ENCODE assay signal across 28 cellular contexts in the genomic region with DNA sequence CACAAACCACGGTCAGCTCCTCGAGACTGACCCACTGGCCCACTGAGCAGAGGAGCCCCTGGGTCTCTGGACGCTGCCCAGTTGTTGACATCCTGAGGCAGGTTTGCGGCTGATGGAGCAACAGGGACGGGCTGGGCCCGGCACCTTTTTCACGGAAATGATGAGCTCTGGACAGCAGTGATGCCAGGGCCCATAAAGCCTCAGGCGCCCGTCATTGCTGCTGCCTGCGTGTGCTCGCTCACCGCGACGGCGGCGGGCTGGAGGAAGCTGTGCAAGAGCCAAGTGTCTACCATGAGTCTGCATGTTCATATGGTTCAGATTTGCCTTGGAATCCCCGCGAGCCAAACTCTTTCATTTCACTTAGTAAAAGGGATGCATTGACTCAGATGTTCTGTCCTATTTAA. TPM values are rescaled to one million over a fixed set of nuclear protein-coding genes. Genes with fewer than 3 reads are reported as not detected.
DNase-seq lines count a peak whose midpoint lies in the region; ATAC-seq, FAIRE-seq and TF ChIP-seq lines count a peak whose summit lies in the region.
"Had no signal": no experiment of that assay in that cellular context is flagged by ENCODE, and none has a peak within 500 bp of the region (broad histone marks: within the 10 kb centered on the region; RNA-seq: fewer than 3 reads in every experiment).

No MANE protein-coding gene starts in this region.

- H3K36me3 ChIP-seq in mammary epithelial cell (ENCODE audit: insufficient read depth, low read length): no peaks in the 10 kb centered on the region
- no peaks in the 10 kb centered on the region for H3K36me3 ChIP-seq in suprapubic skin
- H3K36me3 ChIP-seq: esophagus squamous epithelium, heart left ventricle, left ventricle myocardium inferior, uterus had no signal

- H3K79me2 ChIP-seq in mammary epithelial cell (ENCODE audit: insufficient read depth, low read length): no peaks in the 10 kb centered on the region

- no peak for FAIRE-seq in GM12891 (lab: Jason Lieb, UNC)

- peaks cover 7% of the 10 kb centered on the region for H3K36me3 Mint-ChIP-seq in MCF 10A (ENCODE audit: insufficient read depth, unreplicated experiment)

- no peaks in the 10 kb centered on the region for H3K27me3 ChIP-seq in mammary epithelial cell (ENCODE audit: insufficient read depth, low read length)
- H3K27me3 ChIP-seq in suprapubic skin: no peaks in the 10 kb centered on the region
- H3K27me3 ChIP-seq: esophagus squamous epithelium, heart left ventricle, uterus had no signal

- no peaks in the 10 kb centered on the region for H3K4me1 ChIP-seq in mammary epithelial cell (ENCODE audit: insufficient read depth, low read length)
- peaks cover 5% of the 10 kb centered on the region for H3K4me1 ChIP-seq in suprapubic skin
- H3K4me1 ChIP-seq: uterus had no signal

- peak; percentile 79 for DNase-seq in MCF 10A (ENCODE audit: unreplicated experiment)
- DNase-seq in mammary epithelial cell: no peak
- DNase-seq in amniotic epithelial cell (ENCODE audit: low read depth): peak; percentile 75
- DNase-seq in foreskin fibroblast: peak; percentile 96 to 98
- DNase-seq in suprapubic skin (ENCODE audit: low spot score in 2 of 2): no peak
- DNase-seq in GM12891 (ENCODE audit: insufficient read length, low spot score): no peak
- DNase-seq in SW480 (ENCODE audit: low spot score): no peak
- DNase-seq: 8988T; activated CD4-positive, alpha-beta memory T cell treated with anti-CD3 and anti-CD28 coated beads, Interleukin-2, amount 10 ng/mL, durations not matched to agents 7 days and 5 days; activated CD4-positive, CD25-positive, alpha-beta regulatory T cell; activated naive CD4-positive, alpha-beta T cell treated with anti-CD3 and anti-CD28 coated beads for 36 hours; CD4-positive, alpha-beta T cell; DMS153; effector CD4-positive, alpha-beta T cell; esophagus squamous epithelium; H7; heart left ventricle; Kasumi-1; left ventricle myocardium inferior; NCI-H1105; NCI-H2107; NK-92 treated with Interleukin-12 subunit alpha and Interleukin-12 subunit beta, amount 100 ng/mL, for 24 hours; occipital lobe; right cardiac atrium; T-helper 9 cell; uterus had no signal

- TF ChIP-seq CTCF in MCF 10A (IDR thresholded peaks at IDR 0.05; ENCODE audit: unreplicated experiment) (no peak), mammary epithelial cell (conservative IDR thresholded peaks at IDR 0.05 in 1 of 2, IDR thresholded peaks at IDR 0.05 in 1 of 2; ENCODE audit: extremely low read depth in 1 of 2, insufficient read depth in 1 of 2, low read depth in 1 of 2, low read length in 2 of 2) (no peak), foreskin fibroblast (IDR thresholded peaks at IDR 0.05; ENCODE audit: low read depth, low read length) (no peak), suprapubic skin (IDR thresholded peaks at IDR 0.05) (no peak)

- no peak overlapping the region for H2AFZ ChIP-seq in mammary epithelial cell (ENCODE audit: low read depth, low read length)

- ATAC-seq in GM21619 (IDR thresholded peaks at IDR 0.05; ENCODE audit: unreplicated experiment): no peak
- ATAC-seq: heart left ventricle, right cardiac atrium had no signal

- CTCF ChIA-PET in MCF 10A (lab: Yijun Ruan, JAX): interaction anchor here (0.5 to 1.0 kb wide), 2 partner anchors 24 to 163 kb away, joined by 3 to 6 read pairs; no protein-coding TSS in a partner anchor
- CTCF ChIA-PET in mammary epithelial cell (lab: Charles Lee; ENCODE audit: low non-redundant PET): no interaction called here

- H3K27ac ChIP-seq in mammary epithelial cell (ENCODE audit: insufficient read depth, low read depth, low read length) (no peak overlapping the region), suprapubic skin (peak overlapping the region; percentile 5)
- H3K27ac ChIP-seq: esophagus squamous epithelium, heart left ventricle, left ventricle myocardium inferior, SK-N-MC, uterus had no signal

- no peak overlapping the region for H3K9ac ChIP-seq in mammary epithelial cell (ENCODE audit: insufficient read depth, low read length)

- intact Hi-C loops in MCF 10A (cut with micrococcal nuclease): loop anchor here (5.0 kb wide), 1 partner anchor 63 kb away; no protein-coding TSS in a partner anchor
- intact Hi-C loops in mammary epithelial cell (cut with micrococcal nuclease): no loop called here

- no peaks in the 10 kb centered on the region for H3K27me3 Mint-ChIP-seq in MCF 10A (ENCODE audit: insufficient read depth, unreplicated experiment)
- H3K27me3 Mint-ChIP-seq: activated CD4-positive, alpha-beta memory T cell treated with anti-CD3 and anti-CD28 coated beads, Interleukin-2, amount 10 ng/mL, durations not matched to agents 7 days and 5 days; CD4-positive, alpha-beta T cell had no signal

- no peak overlapping the region for H3K4me2 ChIP-seq in mammary epithelial cell (ENCODE audit: insufficient read depth, low read depth, low read length)

- no peak for TF ChIP-seq EP300 in suprapubic skin (IDR thresholded peaks at IDR 0.05)

- H3K4me3 ChIP-seq in mammary epithelial cell (replicated peaks in 1 of 3; ENCODE audit: insufficient read depth in 1 of 3, low read depth in 2 of 3, low read length in 3 of 3) (no peak overlapping the region), foreskin fibroblast (ENCODE audit: low read depth in 1 of 2, low read length in 2 of 2) (peak overlapping the region in 1 of 2 donors; percentile 6), suprapubic skin (no peak overlapping the region)
- H3K4me3 ChIP-seq: esophagus squamous epithelium, heart left ventricle, left ventricle myocardium inferior, SK-N-MC, uterus had no signal

- H3K4me3 Mint-ChIP-seq in MCF 10A (ENCODE audit: unreplicated experiment): no peak overlapping the region
- H3K4me3 Mint-ChIP-seq: activated CD4-positive, alpha-beta memory T cell treated with anti-CD3 and anti-CD28 coated beads, Interleukin-2, amount 10 ng/mL, durations not matched to agents 7 days and 5 days; activated naive CD4-positive, alpha-beta T cell treated with anti-CD3 and anti-CD28 coated beads for 36 hours; CD4-positive, alpha-beta T cell had no signal

- no peak overlapping the region for H3K27ac Mint-ChIP-seq in MCF 10A (ENCODE audit: low read depth, unreplicated experiment)
- H3K27ac Mint-ChIP-seq: activated CD4-positive, alpha-beta memory T cell treated with anti-CD3 and anti-CD28 coated beads, Interleukin-2, amount 10 ng/mL, durations not matched to agents 7 days and 5 days; activated naive CD4-positive, alpha-beta T cell treated with anti-CD3 and anti-CD28 coated beads for 36 hours; CD4-positive, alpha-beta T cell had no signal

- no peak for TF ChIP-seq POLR2A in suprapubic skin (IDR thresholded peaks at IDR 0.05)
- no peak for TF ChIP-seq POLR2A in GM12891 (IDR thresholded peaks at IDR 0.05; ENCODE audit: low read depth, low read length)

- no TSS peak for BruUV-seq in MCF 10A (replicated peaks; lab: Mats Ljungman, UMichigan)
- no TSS peak for BruUV-seq in mammary epithelial cell (replicated peaks; lab: Mats Ljungman, UMichigan)

- dilution Hi-C loops in mammary epithelial cell (cut with HindIII; ENCODE audit: low sequenced_read_pairs): no loop called here

- no peaks in the 10 kb centered on the region for H4K20me1 ChIP-seq in mammary epithelial cell (ENCODE audit: insufficient read depth, low read length)

- H3K9me3 ChIP-seq in mammary epithelial cell (replicated peaks; ENCODE audit: insufficient read depth, low read length) (no peaks in the 10 kb centered on the region), suprapubic skin (no peaks in the 10 kb centered on the region)
- H3K9me3 ChIP-seq: esophagus squamous epithelium, heart left ventricle, left ventricle myocardium inferior, uterus had no signal

- WGBS in mammary epithelial cell (ENCODE audit: low coverage, missing lambda C conversion rate): 92% methylated on average over 15 of the region's 18 CpGs
- WGBS in suprapubic skin: 43% methylated on average over 18 of the region's 18 CpGs

- POLR2A ChIA-PET in MCF 10A (lab: Yijun Ruan, JAX): interaction anchor here (0.6 to 2.9 kb wide), 5 partner anchors 9 to 774 kb away, joined by 3 to 10 read pairs (median 3); no protein-coding TSS in a partner anchor

- in situ Hi-C loops in mammary epithelial cell (cut with MboI; ENCODE audit: low sequenced_read_pairs in 2 of 2): no loop called here

- H3K9me3 Mint-ChIP-seq in MCF 10A (ENCODE audit: unreplicated experiment): no peaks in the 10 kb centered on the region
- H3K9me3 Mint-ChIP-seq: activated CD4-positive, alpha-beta memory T cell treated with anti-CD3 and anti-CD28 coated beads, Interleukin-2, amount 10 ng/mL, durations not matched to agents 7 days and 5 days; activated naive CD4-positive, alpha-beta T cell treated with anti-CD3 and anti-CD28 coated beads for 36 hours; CD4-positive, alpha-beta T cell had no signal

- H3K4me1 Mint-ChIP-seq in MCF 10A (ENCODE audit: insufficient read depth, unreplicated experiment): peaks cover 20% of the 10 kb centered on the region
- H3K4me1 Mint-ChIP-seq: activated CD4-positive, alpha-beta memory T cell treated with anti-CD3 and anti-CD28 coated beads, Interleukin-2, amount 10 ng/mL, durations not matched to agents 7 days and 5 days had no signal

TF ChIP-seq in GM12891, 5 proteins besides CTCF, POLR2A, EP300 and RAD21:
- TF ChIP-seq POU2F2 (IDR thresholded peaks at IDR 0.05; ENCODE audit: low read depth, low read length): no peak
- TF ChIP-seq PAX5 (IDR thresholded peaks at IDR 0.05; ENCODE audit: insufficient read depth, low read length, severe bottlenecking): no peak
- TF ChIP-seq TAF1 (IDR thresholded peaks at IDR 0.05; ENCODE audit: low read depth, low read length): no peak
- no peak for TF ChIP-seq POLR2AphosphoS5 (IDR thresholded peaks at IDR 0.05; ENCODE audit: low read depth, low read length)
- TF ChIP-seq SPI1 (IDR thresholded peaks at IDR 0.05; ENCODE audit: low read depth, low read length): no peak
TF ChIP-seq in GM12891: peak in this region for 0.

RNA-seq across cellular contexts. Expression of a gene that starts 30.8 kb away (rescaled TPM):
- 0.28 TPM in 1 of 2 replicates, not detected in the other for total RNA-seq in MCF 10A (2022)
- 1 to 10 TPM in 1 of 2 donors, under 1 TPM in 1; 0.83 to 2.3 TPM for total RNA-seq in mammary epithelial cell
- polyA plus RNA-seq in mammary epithelial cell: 0.59 TPM
- polyA minus RNA-seq in mammary epithelial cell: 0.57 TPM
- total RNA-seq in suprapubic skin: 100 to 1,000 TPM in 1 of 4 donors, 10 to 100 TPM in 3; 54.9 to 109 (median 63.4) TPM
- 0.10 TPM for polyA plus RNA-seq in GM12891 (2012; ENCODE audit: low read depth, missing spikeins)

Comparison
In these comparisons a context has a peak if more than half of its experiments do, and no peak if none do; other contexts are left out.
1. DNase-seq: peak in MCF 10A (single experiment), amniotic epithelial cell (single experiment) and foreskin fibroblast (2 of 2); none in mammary epithelial cell (single experiment), suprapubic skin (0 of 2), GM12891 (single experiment) and SW480 (single experiment).
2. RNA of a gene that starts 30.8 kb away (total RNA-seq): 54.9 to 109 TPM in suprapubic skin; 0.83 to 2.3 TPM in mammary epithelial cell and 0.28 TPM in MCF 10A; every median in the first group is over 10 times any median in the second.